ENCODE assay signal across 17 cellular contexts in genomic region chr7:127665922-127666321, GRCh38. TPM values are rescaled to one million over a fixed set of nuclear protein-coding genes. Genes with fewer than 3 reads are reported as not detected.
DNase-seq lines count a peak whose midpoint lies in the region; ATAC-seq, FAIRE-seq and TF ChIP-seq lines count a peak whose summit lies in the region.
"Had no signal": no experiment of that assay in that cellular context is flagged by ENCODE, and none has a peak within 500 bp of the region (broad histone marks: within the 10 kb centered on the region; RNA-seq: fewer than 3 reads in every experiment).

No MANE protein-coding gene starts in this region.

- peak overlapping the region; percentile 68 for H3K27ac ChIP-seq in C4-2B
- no peak overlapping the region for H3K27ac ChIP-seq in HEK293 (ENCODE audit: extremely low read depth, low read depth, low read length)
- peak overlapping the region; percentile 66 for H3K27ac ChIP-seq in keratinocyte (ENCODE audit: control insufficient read depth, insufficient read depth, low read length)
- H3K27ac ChIP-seq: thoracic aorta had no signal

- TF ChIP-seq CTCF in C4-2B (conservative IDR thresholded peaks at IDR 0.05) (no peak), HEK293 (tag by site-specific recombination; IDR thresholded peaks at IDR 0.05) (no peak), WI38 (IDR thresholded peaks at IDR 0.05; ENCODE audit: low read depth, low read length) (no peak), keratinocyte (optimal IDR thresholded peaks at IDR 0.05 in 1 of 3, IDR thresholded peaks at IDR 0.05 in 1 of 3, conservative IDR thresholded peaks at IDR 0.05 in 1 of 3; ENCODE audit: extremely low read depth in 1 of 3, insufficient read depth in 2 of 3, low read length in 3 of 3) (no peak)

- no peaks in the 10 kb centered on the region for H3K27me3 ChIP-seq in keratinocyte (ENCODE audit: control insufficient read depth, extremely low read depth, insufficient read depth, low read length)

- CTCF ChIA-PET in HEK293 (lab: Yijun Ruan, JAX), result no interaction called here

- dilution Hi-C loops in keratinocyte (cut with MboI; ENCODE audit: extremely low pct_ligation_motif_present, low sequenced_read_pairs), result no loop called here

- POLR2A ChIA-PET in HEK293 (lab: Yijun Ruan, JAX), result no interaction called here

- H3K9me1 ChIP-seq in keratinocyte (ENCODE audit: control insufficient read depth, extremely low read depth, insufficient read depth, low read length), result peaks cover 3% of the 10 kb centered on the region

- peaks cover 95% of the 10 kb centered on the region for H3K79me2 ChIP-seq in keratinocyte (ENCODE audit: control insufficient read depth, insufficient read depth, low read length)

- DNase-seq in keratinocyte (ENCODE audit: low read depth, low spot score), result no peak
- no peak for DNase-seq in dermis blood vessel endothelial cell
- no peak for DNase-seq in stimulated activated CD4-positive, alpha-beta T cell treated with anti-CD3 and anti-CD28 coated beads, Interleukin-12 subunit alpha, Interleukin-12 subunit beta, amount 100 ng/mL, for 4 hours
- no peak for DNase-seq in glomerular visceral epithelial cell (ENCODE audit: extremely low spot score)
- DNase-seq: activated CD4-positive, CD25-positive, alpha-beta regulatory T cell; activated naive CD8-positive, alpha-beta T cell treated with anti-CD3 and anti-CD28 coated beads, Interleukin-2, amount 10 ng/mL, durations not matched to agents 7 days and 5 days; DND-41; NCI-H2171 treated with DMSO at 0.1 percent for 48 hours had no signal

- no peak for FAIRE-seq in keratinocyte (lab: Jason Lieb, UNC)
- FAIRE-seq: HTR-8/SVneo had no signal

- ATAC-seq in HG02884 (IDR thresholded peaks at IDR 0.05; ENCODE audit: unreplicated experiment), result no peak

- H3K9me3 ChIP-seq in HEK293 (ENCODE audit: control insufficient read depth, insufficient read depth, low read depth, low read length), result no peaks in the 10 kb centered on the region
- H3K9me3 ChIP-seq in keratinocyte (ENCODE audit: control insufficient read depth, low read depth, low read length), result no peaks in the 10 kb centered on the region
- H3K9me3 ChIP-seq: thoracic aorta had no signal

- H3K36me3 ChIP-seq in HEK293 (ENCODE audit: control insufficient read depth in 2 of 2, insufficient read depth in 1 of 2, low read length in 2 of 2), result no peaks in the 10 kb centered on the region; a peak in 1 of 3 replicates
- H3K36me3 ChIP-seq in keratinocyte (ENCODE audit: control insufficient read depth in 2 of 2, extremely low read depth in 1 of 2, insufficient read depth in 2 of 2, low read length in 2 of 2), result peaks cover 3 to 9% of the 10 kb centered on the region in 2 experiments
- H3K36me3 ChIP-seq: thoracic aorta had no signal

- H2AFZ ChIP-seq in keratinocyte (ENCODE audit: control insufficient read depth, low read length), result no peak overlapping the region

- H3K4me2 ChIP-seq in keratinocyte (ENCODE audit: control insufficient read depth, extremely low read depth, insufficient read depth, low read depth, low read length), result peak overlapping the region; percentile 49

- peaks cover 15% of the 10 kb centered on the region for H4K20me1 ChIP-seq in keratinocyte (ENCODE audit: control insufficient read depth, extremely low read depth, insufficient read depth, low read length)

- H3K9ac ChIP-seq in keratinocyte (ENCODE audit: control insufficient read depth, extremely low read depth, insufficient read depth, low read length), result peak overlapping the region; percentile 26

- H3K4me1 ChIP-seq in HEK293 (ENCODE audit: control insufficient read depth, insufficient read depth, low read length), result peaks cover 5% of the 10 kb centered on the region
- peaks cover 28% of the 10 kb centered on the region for H3K4me1 ChIP-seq in keratinocyte (ENCODE audit: control insufficient read depth, extremely low read depth, insufficient read depth, low read length)

- H3K4me3 ChIP-seq in HEK293 (ENCODE audit: low read depth, low read length) (no peak overlapping the region), WI38 (ENCODE audit: low read depth, low read length) (0 out of 2 replicates have a peak overlapping the region, but pooled peaks have one; percentile 9), keratinocyte (ENCODE audit: control insufficient read depth in 2 of 3, extremely low read depth in 1 of 3, insufficient read depth in 2 of 3, low read depth in 1 of 3, low read length in 3 of 3) (no peak overlapping the region)
- H3K4me3 ChIP-seq: thoracic aorta had no signal

TF ChIP-seq in HEK293, 187 proteins besides CTCF, POLR2A, EP300 and RAD21:
- TF ChIP-seq ZNF549 (tag by site-specific recombination; IDR thresholded peaks at IDR 0.05) (no peak), FEZF1 (tag by site-specific recombination; IDR thresholded peaks at IDR 0.05) (peak; percentile 21; the same call in 1 of the 2 replicates)

RNA-seq across cellular contexts. Expression of gene SND1, which starts 13.9 kb away (rescaled TPM):
- polyA plus RNA-seq in keratinocyte, result 140 to 173 TPM (median 150 TPM) in 3 replicates
- 73.6 TPM for polyA plus RNA-seq in keratinocyte (2011; ENCODE audit: low read depth)
- 131 and 140 TPM in 2 replicates for polyA plus RNA-seq in keratinocyte (2011; cell fraction: cytosol; rRNA removed)
- 170 and 189 TPM in 2 replicates for polyA plus RNA-seq in keratinocyte (2011; cell fraction: nucleus; rRNA removed)
- polyA plus RNA-seq in keratinocyte (2012; ENCODE audit: low replicate concordance), result 102 and 186 TPM in 2 replicates
- 190 to 271 TPM (median 243 TPM) in 3 replicates for polyA minus RNA-seq in keratinocyte
- 253 TPM for polyA minus RNA-seq in keratinocyte (2011; cell fraction: cytosol; rRNA and poly(A)+ RNA removed)
- polyA minus RNA-seq in keratinocyte (2011; cell fraction: nucleus; rRNA and poly(A)+ RNA removed), result 156 and 281 TPM in 2 replicates
- total RNA-seq in dermis blood vessel endothelial cell, result 179 and 239 TPM in 2 replicates

RNA-seq across cellular contexts. Expression of gene PAX4, which starts 48.0 kb away (rescaled TPM):
- polyA plus RNA-seq in keratinocyte, result not detected in 3 replicates
- not detected for polyA plus RNA-seq in keratinocyte (2011; ENCODE audit: low read depth)
- polyA plus RNA-seq in keratinocyte (2011; cell fraction: cytosol; rRNA removed), result not detected in 2 replicates
- not detected in 2 replicates for polyA plus RNA-seq in keratinocyte (2011; cell fraction: nucleus; rRNA removed)
- polyA plus RNA-seq in keratinocyte (2012; ENCODE audit: low replicate concordance), result not detected in 2 replicates
- polyA minus RNA-seq in keratinocyte, result not detected in 3 replicates
- not detected for polyA minus RNA-seq in keratinocyte (2011; cell fraction: cytosol; rRNA and poly(A)+ RNA removed)
- polyA minus RNA-seq in keratinocyte (2011; cell fraction: nucleus; rRNA and poly(A)+ RNA removed), result not detected in 2 replicates
- total RNA-seq in dermis blood vessel endothelial cell, result 0.09 TPM in 1 of 2 replicates, not detected in the other
- total RNA-seq: activated naive CD8-positive, alpha-beta T cell treated with anti-CD3 and anti-CD28 coated beads, Interleukin-2, amount 10 ng/mL, durations not matched to agents 7 days and 5 days; OCI-LY7; pulmonary artery endothelial cell; thoracic aorta had no signal
- polyA plus RNA-seq: BJ had no signal
